In genomic region chr17:19292377-19292711, GRCh38 we compare ENCODE assay signal across 1 cellular context.
TF ChIP-seq lines count a peak whose summit lies in the region.

No MANE protein-coding gene starts in this region.

TF ChIP-seq in GM23338, 12 proteins besides CTCF, POLR2A, EP300 and RAD21 (continued from another document):
- TF ChIP-seq ZNF462 (CRISPR knock-in tag; IDR thresholded peaks at IDR 0.05) (no peak), NANOG (IDR thresholded peaks at IDR 0.05; ENCODE audit: borderline replicate concordance) (no peak), JUNB (IDR thresholded peaks at IDR 0.05; ENCODE audit: unreplicated experiment) (no peak), POLR2AphosphoS5 (IDR thresholded peaks at IDR 0.05; ENCODE audit: low read depth) (no peak)
TF ChIP-seq in GM23338: peak in this region for 0.
